ENCODE assay signal across 27 cellular contexts in the genomic region with DNA sequence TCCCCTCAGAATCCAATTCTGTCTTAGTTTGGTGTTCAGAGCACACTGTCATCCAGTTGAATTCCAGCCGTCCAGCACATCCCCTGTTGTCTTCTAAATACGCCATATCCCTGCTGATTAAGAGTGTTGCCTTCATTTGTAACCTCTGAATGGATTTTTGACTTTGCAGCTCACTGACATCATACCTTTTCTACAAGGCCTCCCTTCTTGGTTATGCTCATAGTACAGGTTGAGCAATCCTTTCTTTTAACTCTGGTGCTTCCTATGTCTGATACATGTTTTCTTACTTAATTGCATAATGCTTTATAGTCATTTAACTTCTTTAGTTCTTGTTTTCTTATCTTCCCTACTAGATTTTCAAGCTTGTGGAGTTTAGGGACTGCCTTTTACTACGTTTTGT. TPM values are rescaled to one million over a fixed set of nuclear protein-coding genes. Genes with fewer than 3 reads are reported as not detected.
"Had no signal": no experiment of that assay in that cellular context is flagged by ENCODE, and none has a peak within 500 bp of the region (broad histone marks: within the 10 kb centered on the region; RNA-seq: fewer than 3 reads in every experiment).

No MANE protein-coding gene starts in this region.

- H3K9me3 Mint-ChIP-seq: activated B cell treated with CpG ODN at 0.5 μM for 24 hours; activated T-cell treated with anti-CD3 and anti-CD28 coated beads, Interleukin-2, amount 50 U/mL, for 72 hours; natural killer cell; T-helper 1 cell treated with Interleukin-12 subunit alpha and Interleukin-12 subunit beta and Interleukin-4 antibody, amounts not matched to agents 30 μg/mL and 1 μg/mL, for 36 hours had no signal

- H3K4me1 Mint-ChIP-seq: activated B cell treated with CpG ODN at 0.5 μM for 24 hours; activated CD4-positive, alpha-beta T cell treated with anti-CD3 and anti-CD28 coated beads, Interleukin-2, amount 10 ng/mL, durations not matched to agents 24 days and 14 days had no signal

- DNase-seq: activated B cell treated with CpG ODN at 0.5 μM for 24 hours; activated CD4-positive, alpha-beta T cell treated with anti-CD3 and anti-CD28 coated beads, Interleukin-2, amount 10 ng/mL, durations not matched to agents 24 days and 14 days; activated CD8-positive, alpha-beta memory T cell treated with anti-CD3 and anti-CD28 coated beads, Interleukin-2, amount 50 U/mL, for 4 hours; activated CD8-positive, alpha-beta T cell treated with anti-CD3 and anti-CD28 coated beads, Interleukin-2, amount 10 ng/mL, durations not matched to agents 7 days and 5 days; activated naive CD4-positive, alpha-beta T cell; activated T-cell treated with anti-CD3 and anti-CD28 coated beads, Interleukin-2, amount 50 U/mL, for 72 hours; hippocampal formation; kidney; left ventricle myocardium inferior; mesenchymal stem cell; natural killer cell; nucleus accumbens; right cardiac atrium; stimulated activated CD4-positive, alpha-beta T cell treated with anti-CD3 and anti-CD28 coated beads, Interleukin-4, amount 100 ng/mL, for 4 hours; stimulated activated CD8-positive, alpha-beta memory T cell treated with anti-CD3 and anti-CD28 coated beads, Interleukin-4, amount 100 ng/mL, for 48 hours; stimulated activated naive CD4-positive, alpha-beta T cell treated with Interleukin-2 at 50 U/mL for 16 hours; substantia nigra had no signal

- H3K27me3 ChIP-seq: ascending aorta, cardiac muscle cell, tibial nerve, vagina had no signal

- H3K9me3 ChIP-seq: ascending aorta, left ventricle myocardium inferior, prostate gland, tibial nerve, vagina had no signal

- H3K27ac ChIP-seq: ascending aorta, cardiac muscle cell, left ventricle myocardium inferior, prostate gland, tibial nerve, vagina had no signal

- H3K36me3 ChIP-seq: prostate gland had no signal

- H3K4me1 ChIP-seq: ascending aorta, left ventricle myocardium inferior, prostate gland, tibial nerve, vagina had no signal

- H3K27me3 Mint-ChIP-seq: activated B cell treated with CpG ODN at 0.5 μM for 24 hours; activated CD4-positive, alpha-beta T cell treated with anti-CD3 and anti-CD28 coated beads, Interleukin-2, amount 10 ng/mL, durations not matched to agents 24 days and 14 days had no signal

- H3K4me3 Mint-ChIP-seq: activated B cell treated with CpG ODN at 0.5 μM for 24 hours; activated CD4-positive, alpha-beta T cell treated with anti-CD3 and anti-CD28 coated beads, Interleukin-2, amount 10 ng/mL, durations not matched to agents 24 days and 14 days; activated CD8-positive, alpha-beta T cell treated with anti-CD3 and anti-CD28 coated beads, Interleukin-2, amount 10 ng/mL, durations not matched to agents 7 days and 5 days; activated T-cell treated with anti-CD3 and anti-CD28 coated beads, Interleukin-2, amount 50 U/mL, for 72 hours; natural killer cell; T-helper 1 cell treated with Interleukin-12 subunit alpha and Interleukin-12 subunit beta and Interleukin-4 antibody, amounts not matched to agents 30 μg/mL and 1 μg/mL, for 36 hours had no signal

- ATAC-seq: activated CD8-positive, alpha-beta T cell treated with anti-CD3 and anti-CD28 coated beads, Interleukin-2, amount 10 ng/mL, durations not matched to agents 7 days and 5 days; activated T-cell treated with anti-CD3 and anti-CD28 coated beads, Interleukin-2, amount 50 U/mL, for 72 hours; esophagus mucosa; natural killer cell; right cardiac atrium had no signal

- H3K27ac Mint-ChIP-seq: activated B cell treated with CpG ODN at 0.5 μM for 24 hours; activated CD4-positive, alpha-beta T cell treated with anti-CD3 and anti-CD28 coated beads, Interleukin-2, amount 10 ng/mL, durations not matched to agents 24 days and 14 days; activated CD8-positive, alpha-beta T cell treated with anti-CD3 and anti-CD28 coated beads, Interleukin-2, amount 10 ng/mL, durations not matched to agents 7 days and 5 days; T-helper 1 cell treated with Interleukin-12 subunit alpha and Interleukin-12 subunit beta and Interleukin-4 antibody, amounts not matched to agents 30 μg/mL and 1 μg/mL, for 36 hours had no signal

- H3K4me3 ChIP-seq: ascending aorta, cardiac muscle cell, left ventricle myocardium inferior, prostate gland, smooth muscle cell, tibial nerve, vagina had no signal

RNA-seq across cellular contexts. Expression of a gene that starts 57.8 kb away (rescaled TPM):
- total RNA-seq: activated B cell treated with CpG ODN at 0.5 μM for 24 hours; activated CD4-positive, alpha-beta T cell treated with anti-CD3 and anti-CD28 coated beads, Interleukin-2, amount 10 ng/mL, durations not matched to agents 24 days and 14 days; activated CD8-positive, alpha-beta T cell treated with anti-CD3 and anti-CD28 coated beads, Interleukin-2, amount 10 ng/mL, durations not matched to agents 7 days and 5 days; activated T-cell treated with anti-CD3 and anti-CD28 coated beads, Interleukin-2, amount 50 U/mL, for 72 hours; ascending aorta; cardiac muscle cell; esophagus mucosa; fibroblast of villous mesenchyme; glomerular endothelial cell; kidney; left ventricle myocardium inferior; natural killer cell; right cardiac atrium; smooth muscle cell; tibial nerve; vagina had no signal
- polyA plus RNA-seq: cardiac muscle cell, right cardiac atrium, smooth muscle cell had no signal
